In the genomic region with DNA sequence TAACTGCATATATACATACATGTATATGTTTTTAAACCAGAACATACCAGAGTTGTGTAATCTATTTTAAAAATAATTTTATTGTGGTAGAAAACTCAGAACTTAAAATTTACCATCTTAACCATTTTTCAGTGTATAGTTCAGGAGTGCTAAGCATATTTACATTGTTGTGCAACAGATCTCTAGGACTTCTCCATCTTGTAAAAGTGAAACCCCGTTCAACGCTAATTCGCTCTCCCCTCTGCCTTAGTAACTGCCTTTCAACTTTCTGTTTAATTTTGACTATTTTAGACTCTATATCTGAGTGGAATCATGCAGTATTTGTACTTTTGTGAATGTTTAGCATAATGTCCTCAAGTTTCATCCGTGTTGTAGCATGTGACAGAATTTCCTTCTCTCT, we compare ENCODE assay signal across 8 cellular contexts. TPM values are rescaled to one million over a fixed set of nuclear protein-coding genes. Genes with fewer than 3 reads are reported as not detected.
DNase-seq lines count a peak whose midpoint lies in the region; ATAC-seq and TF ChIP-seq lines count a peak whose summit lies in the region.

No MANE protein-coding gene starts in this region.

- no peaks in the 10 kb centered on the region for H3K9me3 ChIP-seq in mammary epithelial cell (replicated peaks; ENCODE audit: insufficient read depth, low read length)

- CTCF ChIA-PET in mammary epithelial cell (lab: Charles Lee; ENCODE audit: low non-redundant PET) (no interaction called here), MCF 10A (lab: Yijun Ruan, JAX) (no interaction called here)

- peak overlapping the region; percentile 69 for H3K4me2 ChIP-seq in mammary epithelial cell (ENCODE audit: insufficient read depth, low read depth, low read length)

- no peaks in the 10 kb centered on the region for H3K79me2 ChIP-seq in mammary epithelial cell (ENCODE audit: insufficient read depth, low read length)

- no peak overlapping the region for H2AFZ ChIP-seq in mammary epithelial cell (ENCODE audit: low read depth, low read length)

- H3K4me1 Mint-ChIP-seq in MCF 10A (ENCODE audit: insufficient read depth, unreplicated experiment) = peaks cover 22% of the 10 kb centered on the region
- peaks cover 4 to 8% of the 10 kb centered on the region in 2 donors for H3K4me1 Mint-ChIP-seq in effector memory CD8-positive, alpha-beta T cell (ENCODE audit: low read depth in 2 of 2)
- peaks cover 24% of the 10 kb centered on the region for H3K4me1 Mint-ChIP-seq in type B pancreatic cell (ENCODE audit: unreplicated experiment)

- BruUV-seq in mammary epithelial cell (replicated peaks; lab: Mats Ljungman, UMichigan) (no TSS peak), MCF 10A (replicated peaks; lab: Mats Ljungman, UMichigan) (no TSS peak)

- DNase-seq in mammary epithelial cell (no peak), MCF 10A (ENCODE audit: unreplicated experiment) (no peak), type B pancreatic cell (ENCODE audit: extremely low spot score, unreplicated experiment) (no peak), NCI-H345 (lab: John Stamatoyannopoulos, UW) (no peak), dedifferentiated amniotic fluid mesenchymal stem cell (ENCODE audit: extremely low spot score) (no peak)
- DNase-seq in effector memory CD8-positive, alpha-beta T cell = no peak
- no peak for DNase-seq in stimulated activated CD4-positive, alpha-beta T cell treated with anti-CD3 and anti-CD28 coated beads, Interleukin-4, amount 100 ng/mL, for 24 hours

- POLR2A ChIA-PET in MCF 10A (lab: Yijun Ruan, JAX) = no interaction called here

- WGBS in mammary epithelial cell (ENCODE audit: low coverage, missing lambda C conversion rate) = 100% methylated on average over 4 of the region's 4 CpGs

- peaks cover 9% of the 10 kb centered on the region for H3K4me1 ChIP-seq in mammary epithelial cell (ENCODE audit: insufficient read depth, low read length)

- intact Hi-C loops in mammary epithelial cell (cut with micrococcal nuclease) = no loop called here
- intact Hi-C loops in MCF 10A (cut with micrococcal nuclease) = no loop called here

- H3K36me3 ChIP-seq in mammary epithelial cell (ENCODE audit: insufficient read depth, low read length) = no peaks in the 10 kb centered on the region

- no peaks in the 10 kb centered on the region for H4K20me1 ChIP-seq in mammary epithelial cell (ENCODE audit: insufficient read depth, low read length)

- H3K9ac ChIP-seq in mammary epithelial cell (ENCODE audit: insufficient read depth, low read length) = no peak overlapping the region

- H3K27ac Mint-ChIP-seq in MCF 10A (ENCODE audit: low read depth, unreplicated experiment) (no peak overlapping the region), type B pancreatic cell (no peak overlapping the region)
- no peak overlapping the region for H3K27ac Mint-ChIP-seq in effector memory CD8-positive, alpha-beta T cell

- H3K9me3 Mint-ChIP-seq in MCF 10A (ENCODE audit: unreplicated experiment) (no peaks in the 10 kb centered on the region), type B pancreatic cell (no peaks in the 10 kb centered on the region)
- no peaks in the 10 kb centered on the region for H3K9me3 Mint-ChIP-seq in effector memory CD8-positive, alpha-beta T cell

- no peaks in the 10 kb centered on the region for H3K36me3 Mint-ChIP-seq in MCF 10A (ENCODE audit: insufficient read depth, unreplicated experiment)
- no peaks in the 10 kb centered on the region for H3K36me3 Mint-ChIP-seq in effector memory CD8-positive, alpha-beta T cell (ENCODE audit: insufficient read depth)
- no peaks in the 10 kb centered on the region for H3K36me3 Mint-ChIP-seq in type B pancreatic cell

- H3K27me3 Mint-ChIP-seq in MCF 10A (ENCODE audit: insufficient read depth, unreplicated experiment) = no peaks in the 10 kb centered on the region
- peaks cover 8 to 27% of the 10 kb centered on the region in 2 donors for H3K27me3 Mint-ChIP-seq in effector memory CD8-positive, alpha-beta T cell
- H3K27me3 Mint-ChIP-seq in type B pancreatic cell = peaks cover 5% of the 10 kb centered on the region

- no peak overlapping the region for H3K4me3 ChIP-seq in mammary epithelial cell (replicated peaks in 1 of 3; ENCODE audit: insufficient read depth in 1 of 3, low read depth in 2 of 3, low read length in 3 of 3)

- no peak overlapping the region for H3K27ac ChIP-seq in mammary epithelial cell (ENCODE audit: insufficient read depth, low read depth, low read length)

- in situ Hi-C loops in mammary epithelial cell (cut with MboI; ENCODE audit: low sequenced_read_pairs in 2 of 2) = no loop called here

- no peaks in the 10 kb centered on the region for H3K27me3 ChIP-seq in mammary epithelial cell (ENCODE audit: insufficient read depth, low read length)

- ATAC-seq in HG03469 (IDR thresholded peaks at IDR 0.05; ENCODE audit: unreplicated experiment) = peak; percentile 61
- ATAC-seq in effector memory CD8-positive, alpha-beta T cell (replicated peaks) = peak; percentile 72

- H3K4me3 Mint-ChIP-seq in MCF 10A (ENCODE audit: unreplicated experiment) (no peak overlapping the region), type B pancreatic cell (peak overlapping the region; percentile 47)
- peak overlapping the region; percentile 61 to 84 for H3K4me3 Mint-ChIP-seq in effector memory CD8-positive, alpha-beta T cell

- dilution Hi-C loops in mammary epithelial cell (cut with HindIII; ENCODE audit: low sequenced_read_pairs) = no loop called here

- no peak for TF ChIP-seq CTCF in mammary epithelial cell (conservative IDR thresholded peaks at IDR 0.05 in 1 of 2, IDR thresholded peaks at IDR 0.05 in 1 of 2; ENCODE audit: extremely low read depth in 1 of 2, insufficient read depth in 1 of 2, low read depth in 1 of 2, low read length in 2 of 2)
- no peak for TF ChIP-seq CTCF in MCF 10A (IDR thresholded peaks at IDR 0.05; ENCODE audit: unreplicated experiment)
- no peak for TF ChIP-seq CTCF in type B pancreatic cell (conservative IDR thresholded peaks at IDR 0.05)

RNA-seq across cellular contexts. Expression of gene SSR3, which starts 51.8 kb away (rescaled TPM):
- 100 to 1,000 TPM; 375 to 388 TPM for total RNA-seq in mammary epithelial cell
- 339 TPM for polyA plus RNA-seq in mammary epithelial cell
- polyA minus RNA-seq in mammary epithelial cell = 575 TPM
- 447 and 568 TPM in 2 replicates for total RNA-seq in MCF 10A (2022)
- total RNA-seq in type B pancreatic cell (ENCODE audit: low replicate concordance) = 141 and 170 TPM in 2 replicates
